ENCODE assay signal across 36 cellular contexts in the genomic region with DNA sequence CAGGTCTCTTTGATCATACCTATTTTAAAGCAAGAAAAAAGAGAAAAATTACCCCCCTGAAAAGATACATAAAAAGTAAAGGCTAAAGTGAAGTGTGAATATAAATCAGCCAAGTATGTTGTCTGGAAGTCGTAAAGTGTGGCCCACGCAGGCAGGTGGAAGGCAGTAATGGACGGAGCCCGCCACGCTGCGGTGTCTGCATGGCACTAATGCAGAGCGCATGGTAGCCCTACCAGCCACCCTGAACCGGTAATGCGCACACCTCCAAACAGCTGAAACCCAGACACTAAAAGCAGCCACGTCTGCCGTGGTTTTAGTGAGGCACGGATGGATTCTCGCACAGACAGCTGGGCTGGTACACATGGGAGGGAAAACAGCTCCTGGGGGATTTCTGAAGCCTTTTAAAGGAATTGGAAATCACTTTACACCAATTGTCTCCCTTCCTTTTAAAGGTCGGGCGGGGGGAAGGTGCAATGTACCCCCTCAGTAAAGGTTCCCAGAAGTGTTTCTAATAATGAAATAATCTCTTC.
"Had no signal": no experiment of that assay in that cellular context is flagged by ENCODE, and none has a peak within 500 bp of the region (broad histone marks: within the 10 kb centered on the region; RNA-seq: fewer than 3 reads in every experiment).

No MANE protein-coding gene starts in this region.

- ATAC-seq: activated CD4-positive, alpha-beta T cell treated with anti-CD3 and anti-CD28 coated beads for 36 hours; activated CD4-positive, CD25-positive, alpha-beta regulatory T cell treated with anti-CD3 and anti-CD28 coated beads, Interleukin-2, amount 50 U/mL, for 24 hours; activated CD8-positive, alpha-beta memory T cell treated with anti-CD3 and anti-CD28 coated beads, Interleukin-2, amount 10 ng/mL, durations not matched to agents 7 days and 5 days; activated CD8-positive, alpha-beta T cell treated with anti-CD3 and anti-CD28 coated beads, Interleukin-2, amount 10 ng/mL, durations not matched to agents 7 days and 5 days; activated naive CD4-positive, alpha-beta T cell treated with anti-CD3 and anti-CD28 coated beads, Interleukin-2, amount 50 U/mL, for 72 hours; activated T-helper 17 cell treated with anti-CD3 and anti-CD28 coated beads, Interleukin-2, amount 50 U/mL, for 72 hours; body of pancreas; WTC11 had no signal

- H3K4me1 Mint-ChIP-seq: activated CD4-positive, alpha-beta memory T cell treated with anti-CD3 and anti-CD28 coated beads, Interleukin-2, amount 10 ng/mL, durations not matched to agents 7 days and 5 days; activated CD4-positive, alpha-beta T cell treated with anti-CD3 and anti-CD28 coated beads for 36 hours; activated CD4-positive, alpha-beta T cell treated with anti-CD3 and anti-CD28 coated beads, Interleukin-2, amount 10 ng/mL, durations not matched to agents 7 days and 5 days; activated CD8-positive, alpha-beta memory T cell treated with anti-CD3 and anti-CD28 coated beads, Interleukin-2, amount 10 ng/mL, durations not matched to agents 7 days and 5 days; activated naive CD8-positive, alpha-beta T cell treated with anti-CD3 and anti-CD28 coated beads for 36 hours; activated T-helper 17 cell treated with anti-CD3 and anti-CD28 coated beads, Interleukin-2, amount 50 U/mL, for 72 hours; WTC11 had no signal

- H3K27me3 ChIP-seq: adrenal gland, body of pancreas, brain microvascular endothelial cell, breast epithelium had no signal

- H3K27ac ChIP-seq: adrenal gland, body of pancreas, brain microvascular endothelial cell, breast epithelium, VCaP had no signal

- H3K27ac Mint-ChIP-seq: activated CD4-positive, alpha-beta memory T cell treated with anti-CD3 and anti-CD28 coated beads, Interleukin-2, amount 10 ng/mL, durations not matched to agents 7 days and 5 days; activated CD4-positive, alpha-beta T cell treated with anti-CD3 and anti-CD28 coated beads for 36 hours; activated CD4-positive, alpha-beta T cell treated with anti-CD3 and anti-CD28 coated beads, Interleukin-2, amount 10 ng/mL, durations not matched to agents 7 days and 5 days; activated CD8-positive, alpha-beta memory T cell treated with anti-CD3 and anti-CD28 coated beads, Interleukin-2, amount 10 ng/mL, durations not matched to agents 7 days and 5 days; activated CD8-positive, alpha-beta T cell treated with anti-CD3 and anti-CD28 coated beads, Interleukin-2, amount 10 ng/mL, durations not matched to agents 7 days and 5 days; activated naive CD4-positive, alpha-beta T cell treated with anti-CD3 and anti-CD28 coated beads for 36 hours; activated naive CD4-positive, alpha-beta T cell treated with anti-CD3 and anti-CD28 coated beads, Interleukin-2, amount 50 U/mL, for 72 hours; activated naive CD8-positive, alpha-beta T cell treated with anti-CD3 and anti-CD28 coated beads for 36 hours; activated T-cell treated with anti-CD3 and anti-CD28 coated beads, Interleukin-2, amount 50 U/mL, for 24 hours; activated T-helper 17 cell treated with anti-CD3 and anti-CD28 coated beads, Interleukin-2, amount 50 U/mL, for 72 hours; T-helper 1 cell treated with Interleukin-12 subunit alpha and Interleukin-12 subunit beta and Interleukin-4 antibody, amounts not matched to agents 30 μg/mL and 1 μg/mL, for 36 hours; T-helper 2 cell treated with Interferon-gamma antibody and Interleukin-4, amounts not matched to agents 5 μg/mL and 100 μg/mL, for 36 hours; WTC11 had no signal

- DNase-seq: activated CD4-positive, alpha-beta memory T cell treated with anti-CD3 and anti-CD28 coated beads, Interleukin-2, amount 10 ng/mL, durations not matched to agents 7 days and 5 days; activated CD4-positive, alpha-beta T cell treated with anti-CD3 and anti-CD28 coated beads for 1 hour; activated CD4-positive, alpha-beta T cell treated with anti-CD3 and anti-CD28 coated beads for 36 hours; activated CD4-positive, alpha-beta T cell treated with anti-CD3 and anti-CD28 coated beads for 48 hours; activated CD4-positive, alpha-beta T cell treated with anti-CD3 and anti-CD28 coated beads, Interleukin-2, amount 10 ng/mL, durations not matched to agents 7 days and 5 days; activated CD4-positive, alpha-beta T cell treated with anti-CD3 and anti-CD28 coated beads, Interleukin-2, amount 50 U/mL, for 48 hours; activated CD4-positive, CD25-positive, alpha-beta regulatory T cell; activated CD8-positive, alpha-beta memory T cell treated with anti-CD3 and anti-CD28 coated beads for 24 hours; activated CD8-positive, alpha-beta memory T cell treated with anti-CD3 and anti-CD28 coated beads, Interleukin-2, amount 10 ng/mL, durations not matched to agents 7 days and 5 days; activated CD8-positive, alpha-beta memory T cell treated with anti-CD3 and anti-CD28 coated beads, Interleukin-2, amount 50 U/mL, for 48 hours; activated CD8-positive, alpha-beta T cell treated with anti-CD3 and anti-CD28 coated beads, Interleukin-2, amount 10 ng/mL, durations not matched to agents 7 days and 5 days; activated effector memory CD4-positive, alpha-beta T cell treated with anti-CD3 and anti-CD28 coated beads, Interleukin-2, amount 50 U/mL, for 16 hours; activated gamma-delta T cell treated with Interleukin-2 at 50 U/mL for 16 hours; activated naive CD4-positive, alpha-beta T cell; activated naive CD4-positive, alpha-beta T cell treated with anti-CD3 and anti-CD28 coated beads for 36 hours; activated naive CD4-positive, alpha-beta T cell treated with anti-CD3 and anti-CD28 coated beads, Interleukin-2, amount 50 U/mL, for 16 hours; activated naive CD8-positive, alpha-beta T cell treated with anti-CD3 and anti-CD28 coated beads for 36 hours; activated T-cell treated with anti-CD3 and anti-CD28 coated beads, Interleukin-2, amount 50 U/mL, for 24 hours; activated T-cell treated with anti-CD3 and anti-CD28 coated beads, Interleukin-2, amount 50 U/mL, for 48 hours; adrenal gland; amniotic stem cell; aorta; body of pancreas; brain microvascular endothelial cell; central memory CD4-positive, alpha-beta T cell; T-helper 1 cell; T-helper 2 cell; T-helper 9 cell had no signal

- H3K4me1 ChIP-seq: adrenal gland, body of pancreas, breast epithelium had no signal

- H3K27me3 Mint-ChIP-seq: activated CD4-positive, alpha-beta memory T cell treated with anti-CD3 and anti-CD28 coated beads, Interleukin-2, amount 10 ng/mL, durations not matched to agents 7 days and 5 days; activated CD4-positive, alpha-beta T cell treated with anti-CD3 and anti-CD28 coated beads for 36 hours; activated CD4-positive, alpha-beta T cell treated with anti-CD3 and anti-CD28 coated beads, Interleukin-2, amount 10 ng/mL, durations not matched to agents 7 days and 5 days; activated CD8-positive, alpha-beta memory T cell treated with anti-CD3 and anti-CD28 coated beads, Interleukin-2, amount 10 ng/mL, durations not matched to agents 7 days and 5 days; activated naive CD8-positive, alpha-beta T cell treated with anti-CD3 and anti-CD28 coated beads for 36 hours; activated T-cell treated with anti-CD3 and anti-CD28 coated beads, Interleukin-2, amount 50 U/mL, for 24 hours; activated T-helper 17 cell treated with anti-CD3 and anti-CD28 coated beads, Interleukin-2, amount 50 U/mL, for 72 hours had no signal

- H3K36me3 Mint-ChIP-seq: activated CD8-positive, alpha-beta memory T cell treated with anti-CD3 and anti-CD28 coated beads, Interleukin-2, amount 10 ng/mL, durations not matched to agents 7 days and 5 days; activated naive CD4-positive, alpha-beta T cell treated with anti-CD3 and anti-CD28 coated beads, Interleukin-2, amount 50 U/mL, for 72 hours; activated naive CD8-positive, alpha-beta T cell treated with anti-CD3 and anti-CD28 coated beads for 36 hours; WTC11 had no signal

- H3K9me3 ChIP-seq: adrenal gland, body of pancreas, breast epithelium had no signal

- H3K4me3 Mint-ChIP-seq: activated CD4-positive, alpha-beta memory T cell treated with anti-CD3 and anti-CD28 coated beads, Interleukin-2, amount 10 ng/mL, durations not matched to agents 7 days and 5 days; activated CD4-positive, alpha-beta T cell treated with anti-CD3 and anti-CD28 coated beads for 36 hours; activated CD4-positive, alpha-beta T cell treated with anti-CD3 and anti-CD28 coated beads, Interleukin-2, amount 10 ng/mL, durations not matched to agents 7 days and 5 days; activated CD8-positive, alpha-beta memory T cell treated with anti-CD3 and anti-CD28 coated beads, Interleukin-2, amount 10 ng/mL, durations not matched to agents 7 days and 5 days; activated CD8-positive, alpha-beta T cell treated with anti-CD3 and anti-CD28 coated beads, Interleukin-2, amount 10 ng/mL, durations not matched to agents 7 days and 5 days; activated naive CD4-positive, alpha-beta T cell treated with anti-CD3 and anti-CD28 coated beads for 36 hours; activated naive CD8-positive, alpha-beta T cell treated with anti-CD3 and anti-CD28 coated beads for 36 hours; activated T-cell treated with anti-CD3 and anti-CD28 coated beads, Interleukin-2, amount 50 U/mL, for 24 hours; activated T-helper 17 cell treated with anti-CD3 and anti-CD28 coated beads, Interleukin-2, amount 50 U/mL, for 72 hours; T-helper 1 cell treated with Interleukin-12 subunit alpha and Interleukin-12 subunit beta and Interleukin-4 antibody, amounts not matched to agents 30 μg/mL and 1 μg/mL, for 36 hours; T-helper 2 cell treated with Interferon-gamma antibody and Interleukin-4, amounts not matched to agents 5 μg/mL and 100 μg/mL, for 36 hours; WTC11 had no signal
